9 cellular contexts compared by ENCODE assay signal in genomic region chr1:18921506-18922251, GRCh38. TPM values are rescaled to one million over a fixed set of nuclear protein-coding genes. Genes with fewer than 3 reads are reported as not detected.
DNase-seq lines count a peak whose midpoint lies in the region; ATAC-seq and TF ChIP-seq lines count a peak whose summit lies in the region.
"Had no signal": no experiment of that assay in that cellular context is flagged by ENCODE, and none has a peak within 500 bp of the region (broad histone marks: within the 10 kb centered on the region; RNA-seq: fewer than 3 reads in every experiment).

No MANE protein-coding gene starts in this region.

- TF ChIP-seq POLR2A in NB4 (IDR thresholded peaks at IDR 0.05; ENCODE audit: extremely low read depth, insufficient read length), result no peak
- no peak for TF ChIP-seq POLR2A in testis (IDR thresholded peaks at IDR 0.05)

- DNase-seq in NB4 (ENCODE audit: low read depth), result peak; percentile 27
- peak in 1 of 2 donors; percentile 44 for DNase-seq in cardiac fibroblast (ENCODE audit: low read depth in 2 of 2)
- no peak for DNase-seq in lower lobe of right lung
- no peak for DNase-seq in testis
- no peak for DNase-seq in SIG-M5 treated with dmso at 0.1 percent for 504 hours (lab: John Stamatoyannopoulos, UW; ENCODE audit: unreplicated experiment)
- no peak for DNase-seq in T-helper 9 cell
- no peak for DNase-seq in SIG-M5 (lab: John Stamatoyannopoulos, UW)
- DNase-seq: activated naive CD8-positive, alpha-beta T cell treated with anti-CD3 and anti-CD28 coated beads, Interleukin-2, amount 10 ng/mL, durations not matched to agents 7 days and 5 days had no signal

- no peak overlapping the region for H3K4me3 ChIP-seq in NB4 (ENCODE audit: low read depth, low read length)
- H3K4me3 ChIP-seq in cardiac fibroblast (replicated peaks in 1 of 2; ENCODE audit: low read depth in 2 of 2, low read length in 2 of 2), result no peak overlapping the region
- no peak overlapping the region for H3K4me3 ChIP-seq in lower lobe of right lung
- H3K4me3 ChIP-seq in testis, result no peak overlapping the region

- ATAC-seq in lower lobe of right lung (no peak), GM21619 (IDR thresholded peaks at IDR 0.05; ENCODE audit: unreplicated experiment) (no peak)

- H3K4me1 ChIP-seq in lower lobe of right lung (peaks cover 47% of the 10 kb centered on the region), testis (peaks cover 19% of the 10 kb centered on the region)

- H3K9me3 ChIP-seq in lower lobe of right lung (no peaks in the 10 kb centered on the region), testis (no peaks in the 10 kb centered on the region)

- intact Hi-C loops in lower lobe of right lung (cut with DNase I) (no loop called here), testis (cut with DNase I; ENCODE audit: low total_unique reads) (no loop called here)

- H3K27ac ChIP-seq in lower lobe of right lung, result peak overlapping the region; percentile 78
- H3K27ac ChIP-seq in testis, result peak overlapping the region; percentile 66 to 74

- H3K27me3 ChIP-seq in lower lobe of right lung (ENCODE audit: low read depth) (no peaks in the 10 kb centered on the region), testis (no peaks in the 10 kb centered on the region)

- TF ChIP-seq CTCF in NB4 (IDR thresholded peaks at IDR 0.05; ENCODE audit: low read depth, low read length) (peak; percentile 1), cardiac fibroblast (IDR thresholded peaks at IDR 0.05; ENCODE audit: low read depth, low read length) (peak; percentile 14), lower lobe of right lung (IDR thresholded peaks at IDR 0.05) (no peak), testis (IDR thresholded peaks at IDR 0.05) (no peak)

- 68 to 71% methylated on average over 17 of the region's 17 CpGs for WGBS in testis, 2 donors

- H3K36me3 ChIP-seq in lower lobe of right lung (peaks cover 26% of the 10 kb centered on the region), testis (ENCODE audit: low read depth, missing control alignments) (no peaks in the 10 kb centered on the region)

RNA-seq across cellular contexts. Expression of gene ALDH4A1, which starts 19.3 kb away (rescaled TPM):
- total RNA-seq in lower lobe of right lung, result 11.7 TPM
- 10 to 100 TPM in 1 of 2 donors, 1 to 10 TPM in 1; 9.6 to 10.6 TPM for total RNA-seq in testis
- 8.2 TPM for polyA plus RNA-seq in testis (ENCODE audit: insufficient read depth, low read depth, low replicate concordance)

RNA-seq across cellular contexts. Expression of gene IFFO2, which starts 34.8 kb away (rescaled TPM):
- total RNA-seq in lower lobe of right lung, result 9.8 TPM
- total RNA-seq in testis, result 1 to 10 TPM; 5.6 to 8.5 TPM
- polyA plus RNA-seq in testis (ENCODE audit: insufficient read depth, low read depth, low replicate concordance), result 5.0 TPM

Comparison
In these comparisons a context has a peak if more than half of its experiments do, and no peak if none do; other contexts are left out.
1. CTCF ChIP-seq: peak in NB4 (single experiment) and cardiac fibroblast (single experiment); none in lower lobe of right lung (single experiment) and testis (0 of 3).